13 cellular contexts compared by ENCODE assay signal in genomic region chr9:21883642-21884041, GRCh38.
DNase-seq lines count a peak whose midpoint lies in the region; ATAC-seq and TF ChIP-seq lines count a peak whose summit lies in the region.
"Had no signal": no experiment of that assay in that cellular context is flagged by ENCODE, and none has a peak within 500 bp of the region (broad histone marks: within the 10 kb centered on the region; RNA-seq: fewer than 3 reads in every experiment).

No MANE protein-coding gene starts in this region.

- ATAC-seq in HG02981 (IDR thresholded peaks at IDR 0.05; ENCODE audit: unreplicated experiment) (peak; percentile 47), SK-N-SH treated with all-trans-retinoic acid at 6 μM for 48 hours (no peak)
- ATAC-seq: body of pancreas had no signal

- no peak overlapping the region for H3K4me3 ChIP-seq in GM12865 (ENCODE audit: low read depth, low read length)
- H3K4me3 ChIP-seq: body of pancreas, lower lobe of right lung had no signal

- peak; percentile 9 for DNase-seq in GM12865 (ENCODE audit: low read depth)
- DNase-seq in RPMI8226 = peak; percentile 72
- DNase-seq in iPS-NIHi7 (ENCODE audit: extremely low spot score) = peak; percentile 51
- no peak for DNase-seq in cerebellar cortex (ENCODE audit: low spot score)
- no peak for DNase-seq in stimulated activated CD4-positive, alpha-beta T cell treated with anti-CD3 and anti-CD28 coated beads, Interleukin-15, amount 100 ng/mL, for 24 hours
- no peak for DNase-seq in T-helper 9 cell
- DNase-seq: activated CD8-positive, alpha-beta memory T cell treated with anti-CD3 and anti-CD28 coated beads for 24 hours; BE2C; body of pancreas; DMS79; lower lobe of right lung had no signal

- TF ChIP-seq CTCF in GM12865 (IDR thresholded peaks at IDR 0.05; ENCODE audit: insufficient read depth, low read depth, low read length, missing control alignments) = no peak

TF ChIP-seq in SK-N-SH treated with all-trans-retinoic acid at 6 μM for 48 hours, 23 proteins besides CTCF, POLR2A, EP300 and RAD21:
- TF ChIP-seq OSR1 (CRISPR knock-in tag; IDR thresholded peaks at IDR 0.05) (no peak), GLIS3 (CRISPR knock-in tag; IDR thresholded peaks at IDR 0.05) (no peak), ZNF70 (CRISPR knock-in tag; IDR thresholded peaks at IDR 0.05) (no peak), ESRRG (CRISPR knock-in tag; IDR thresholded peaks at IDR 0.05) (no peak), PATZ1 (CRISPR knock-in tag; IDR thresholded peaks at IDR 0.05; ENCODE audit: borderline replicate concordance) (no peak), RARB (CRISPR knock-in tag; IDR thresholded peaks at IDR 0.05) (no peak), ZNF8 (CRISPR knock-in tag; IDR thresholded peaks at IDR 0.05) (no peak)
- TF ChIP-seq, protein P1, sequence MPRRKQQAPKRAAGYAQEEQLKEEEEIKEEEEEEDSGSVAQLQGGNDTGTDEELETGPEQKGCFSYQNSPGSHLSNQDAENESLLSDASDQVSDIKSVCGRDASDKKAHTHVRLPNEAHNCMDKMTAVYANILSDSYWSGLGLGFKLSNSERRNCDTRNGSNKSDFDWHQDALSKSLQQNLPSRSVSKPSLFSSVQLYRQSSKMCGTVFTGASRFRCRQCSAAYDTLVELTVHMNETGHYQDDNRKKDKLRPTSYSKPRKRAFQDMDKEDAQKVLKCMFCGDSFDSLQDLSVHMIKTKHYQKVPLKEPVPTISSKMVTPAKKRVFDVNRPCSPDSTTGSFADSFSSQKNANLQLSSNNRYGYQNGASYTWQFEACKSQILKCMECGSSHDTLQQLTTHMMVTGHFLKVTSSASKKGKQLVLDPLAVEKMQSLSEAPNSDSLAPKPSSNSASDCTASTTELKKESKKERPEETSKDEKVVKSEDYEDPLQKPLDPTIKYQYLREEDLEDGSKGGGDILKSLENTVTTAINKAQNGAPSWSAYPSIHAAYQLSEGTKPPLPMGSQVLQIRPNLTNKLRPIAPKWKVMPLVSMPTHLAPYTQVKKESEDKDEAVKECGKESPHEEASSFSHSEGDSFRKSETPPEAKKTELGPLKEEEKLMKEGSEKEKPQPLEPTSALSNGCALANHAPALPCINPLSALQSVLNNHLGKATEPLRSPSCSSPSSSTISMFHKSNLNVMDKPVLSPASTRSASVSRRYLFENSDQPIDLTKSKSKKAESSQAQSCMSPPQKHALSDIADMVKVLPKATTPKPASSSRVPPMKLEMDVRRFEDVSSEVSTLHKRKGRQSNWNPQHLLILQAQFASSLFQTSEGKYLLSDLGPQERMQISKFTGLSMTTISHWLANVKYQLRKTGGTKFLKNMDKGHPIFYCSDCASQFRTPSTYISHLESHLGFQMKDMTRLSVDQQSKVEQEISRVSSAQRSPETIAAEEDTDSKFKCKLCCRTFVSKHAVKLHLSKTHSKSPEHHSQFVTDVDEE (CRISPR knock-in tag; IDR thresholded peaks at IDR 0.05) = no peak
- TF ChIP-seq, protein P2, sequence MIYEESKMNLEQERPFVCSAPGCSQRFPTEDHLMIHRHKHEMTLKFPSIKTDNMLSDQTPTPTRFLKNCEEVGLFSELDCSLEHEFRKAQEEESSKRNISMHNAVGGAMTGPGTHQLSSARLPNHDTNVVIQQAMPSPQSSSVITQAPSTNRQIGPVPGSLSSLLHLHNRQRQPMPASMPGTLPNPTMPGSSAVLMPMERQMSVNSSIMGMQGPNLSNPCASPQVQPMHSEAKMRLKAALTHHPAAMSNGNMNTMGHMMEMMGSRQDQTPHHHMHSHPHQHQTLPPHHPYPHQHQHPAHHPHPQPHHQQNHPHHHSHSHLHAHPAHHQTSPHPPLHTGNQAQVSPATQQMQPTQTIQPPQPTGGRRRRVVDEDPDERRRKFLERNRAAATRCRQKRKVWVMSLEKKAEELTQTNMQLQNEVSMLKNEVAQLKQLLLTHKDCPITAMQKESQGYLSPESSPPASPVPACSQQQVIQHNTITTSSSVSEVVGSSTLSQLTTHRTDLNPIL (CRISPR knock-in tag; IDR thresholded peaks at IDR 0.05; ENCODE audit: low read depth) = no peak
TF ChIP-seq in SK-N-SH treated with all-trans-retinoic acid at 6 μM for 48 hours: peak in this region for 0.

Comparison
In these comparisons a context has a peak if more than half of its experiments do, and no peak if none do; other contexts are left out.
1. DNase-seq: peak in GM12865 (single experiment), RPMI8226 (single experiment) and iPS-NIHi7 (single experiment); none in cerebellar cortex (single experiment), stimulated activated CD4-positive, alpha-beta T cell treated with anti-CD3 and anti-CD28 coated beads, Interleukin-15, amount 100 ng/mL, for 24 hours (single experiment) and T-helper 9 cell (single experiment).